Comparison of ENCODE assay signal across 18 cellular contexts in genomic region chr17:82056729-82057621, GRCh38. TPM values are rescaled to one million over a fixed set of nuclear protein-coding genes. Genes with fewer than 3 reads are reported as not detected.
DNase-seq lines count a peak whose midpoint lies in the region; ATAC-seq, FAIRE-seq and TF ChIP-seq lines count a peak whose summit lies in the region.
"Had no signal": no experiment of that assay in that cellular context is flagged by ENCODE, and none has a peak within 500 bp of the region (broad histone marks: within the 10 kb centered on the region; RNA-seq: fewer than 3 reads in every experiment).

No MANE protein-coding gene starts in this region.

- no peaks in the 10 kb centered on the region for H3K9me3 Mint-ChIP-seq in activated CD4-positive, alpha-beta T cell treated with anti-CD3 and anti-CD28 coated beads for 36 hours (ENCODE audit: low read depth)
- H3K9me3 Mint-ChIP-seq: neural progenitor cell had no signal

- H3K4me3 Mint-ChIP-seq in activated CD4-positive, alpha-beta T cell treated with anti-CD3 and anti-CD28 coated beads for 36 hours = no peak overlapping the region
- H3K4me3 Mint-ChIP-seq: neural progenitor cell, T-helper 17 cell had no signal

- DNase-seq in activated CD4-positive, alpha-beta T cell treated with anti-CD3 and anti-CD28 coated beads for 36 hours = peak; percentile 3
- no peak for DNase-seq in activated CD4-positive, alpha-beta T cell treated with anti-CD3 and anti-CD28 coated beads, Interleukin-2, amount 50 U/mL, for 4 hours
- DNase-seq in GM12891 (ENCODE audit: insufficient read length, low spot score) = no peak
- peak; percentile 17 to 83 (median 72) for DNase-seq in adrenal gland
- DNase-seq: activated gamma-delta T cell treated with Interleukin-2 at 50 U/mL for 16 hours; activated T-cell treated with anti-CD3 and anti-CD28 coated beads for 4 hours; NCI-H1092 treated with DMSO at 0.1 percent for 48 hours; NCI-H2107; NCI-H69; stimulated activated CD8-positive, alpha-beta memory T cell treated with anti-CD3 and anti-CD28 coated beads, Interleukin-4, amount 100 ng/mL, for 48 hours; substantia nigra had no signal

- peaks cover 20 to 28% of the 10 kb centered on the region in 2 donors for H3K4me1 ChIP-seq in adrenal gland (replicated peaks in 1 of 2)
- H3K4me1 ChIP-seq in parathyroid adenoma = no peaks in the 10 kb centered on the region

- 72 to 83% (median 75%) methylated on average over 10 to 29 of the region's 29 CpGs for WGBS in adrenal gland, 4 donors

- peak overlapping the region; percentile 9 for H3K4me2 ChIP-seq in parathyroid adenoma (ENCODE audit: low read length)
- H3K4me2 ChIP-seq: neural progenitor cell had no signal

- CTCF ChIA-PET in activated CD4-positive, alpha-beta T cell treated with anti-CD3 and anti-CD28 coated beads for 36 hours (lab: Charles Lee) = interaction anchor here (1.1 kb wide), 1 partner anchor 19 kb away, joined by 4 read pairs; the partner anchor contains the start of gene DCXR

- no peaks in the 10 kb centered on the region for H3K27me3 Mint-ChIP-seq in activated CD4-positive, alpha-beta T cell treated with anti-CD3 and anti-CD28 coated beads for 36 hours
- H3K27me3 Mint-ChIP-seq: T-helper 17 cell had no signal

- no peak for FAIRE-seq in GM12891 (lab: Jason Lieb, UNC)
- FAIRE-seq: bronchial epithelial cell had no signal

- intact Hi-C loops in activated CD4-positive, alpha-beta T cell treated with anti-CD3 and anti-CD28 coated beads for 36 hours (cut with DNase I, micrococcal nuclease) = no loop called here
- intact Hi-C loops in adrenal gland (cut with DNase I) = no loop called here

- H3K36me3 ChIP-seq in adrenal gland (replicated peaks in 1 of 2) (peaks cover 0 to 85% of the 10 kb centered on the region in 2 donors), parathyroid adenoma (ENCODE audit: control insufficient read depth, insufficient read depth, low read length) (no peaks in the 10 kb centered on the region)
- H3K36me3 ChIP-seq: neural progenitor cell had no signal

- no peak overlapping the region for H2AFZ ChIP-seq in parathyroid adenoma
- H2AFZ ChIP-seq: neural progenitor cell had no signal

- H3K36me3 Mint-ChIP-seq in activated CD4-positive, alpha-beta T cell treated with anti-CD3 and anti-CD28 coated beads for 36 hours (ENCODE audit: low read depth) = peaks cover 9% of the 10 kb centered on the region

- TF ChIP-seq POLR2A in GM12891 (IDR thresholded peaks at IDR 0.05; ENCODE audit: low read depth, low read length) (peak; percentile 20; the same call in 1 of the 2 replicates), adrenal gland (IDR thresholded peaks at IDR 0.05) (no peak)

- TF ChIP-seq CTCF in adrenal gland (IDR thresholded peaks at IDR 0.05) (no peak), parathyroid adenoma (IDR thresholded peaks at IDR 0.05) (no peak)

- H3K4me1 Mint-ChIP-seq in activated CD4-positive, alpha-beta T cell treated with anti-CD3 and anti-CD28 coated beads for 36 hours = peaks cover 12% of the 10 kb centered on the region

- POLR2A ChIA-PET in activated CD4-positive, alpha-beta T cell treated with anti-CD3 and anti-CD28 coated beads for 36 hours (lab: Charles Lee) = no interaction called here

- H3K4me3 ChIP-seq in adrenal gland = no peak overlapping the region
- H3K4me3 ChIP-seq in parathyroid adenoma (ENCODE audit: low read depth, low read length) = no peak overlapping the region
- H3K4me3 ChIP-seq: neural progenitor cell had no signal

- H3K27ac Mint-ChIP-seq in activated CD4-positive, alpha-beta T cell treated with anti-CD3 and anti-CD28 coated beads for 36 hours = no peak overlapping the region
- H3K27ac Mint-ChIP-seq: neural progenitor cell, T-helper 17 cell had no signal

- H3K79me2 ChIP-seq in parathyroid adenoma = no peaks in the 10 kb centered on the region

- H3K27ac ChIP-seq in adrenal gland (peak overlapping the region in 4 of 5 donors; percentile 20 to 64 (median 42)), parathyroid adenoma (no peak overlapping the region)

- H3K9me3 ChIP-seq in adrenal gland (replicated peaks in 1 of 3) (no peaks in the 10 kb centered on the region), parathyroid adenoma (ENCODE audit: control insufficient read depth, low read length) (no peaks in the 10 kb centered on the region)

- no peaks in the 10 kb centered on the region for H3K27me3 ChIP-seq in adrenal gland
- no peaks in the 10 kb centered on the region for H3K27me3 ChIP-seq in parathyroid adenoma (ENCODE audit: control insufficient read depth, insufficient read depth, low read length)
- H3K27me3 ChIP-seq: neural progenitor cell had no signal

- H3K9ac ChIP-seq in parathyroid adenoma = no peak overlapping the region
- H3K9ac ChIP-seq: neural progenitor cell had no signal

- no peak for ATAC-seq in activated CD4-positive, alpha-beta T cell treated with anti-CD3 and anti-CD28 coated beads for 36 hours
- ATAC-seq in HG03280 (IDR thresholded peaks at IDR 0.05; ENCODE audit: unreplicated experiment) (no peak), HG03565 (IDR thresholded peaks at IDR 0.05; ENCODE audit: unreplicated experiment) (no peak), GM19395 (IDR thresholded peaks at IDR 0.05; ENCODE audit: unreplicated experiment) (no peak)
- ATAC-seq: T-helper 17 cell had no signal

TF ChIP-seq in GM12891, 5 proteins besides CTCF, POLR2A, EP300 and RAD21:
- TF ChIP-seq POU2F2 (IDR thresholded peaks at IDR 0.05; ENCODE audit: low read depth, low read length) (no peak), POLR2AphosphoS5 (IDR thresholded peaks at IDR 0.05; ENCODE audit: low read depth, low read length) (peak; percentile 70; the same call in 1 of the 2 replicates), TAF1 (IDR thresholded peaks at IDR 0.05; ENCODE audit: low read depth, low read length) (no peak), PAX5 (IDR thresholded peaks at IDR 0.05; ENCODE audit: insufficient read depth, low read length, severe bottlenecking) (no peak), SPI1 (IDR thresholded peaks at IDR 0.05; ENCODE audit: low read depth, low read length) (no peak)
TF ChIP-seq in GM12891: peak in this region for 1.

RNA-seq across cellular contexts. Expression of gene GPS1, which starts 5.3 kb away (rescaled TPM):
- 10 to 100 TPM; 69.0 to 73.5 TPM for total RNA-seq in activated CD4-positive, alpha-beta T cell treated with anti-CD3 and anti-CD28 coated beads for 36 hours
- polyA plus RNA-seq in GM12891 (2012; ENCODE audit: low read depth, missing spikeins) = 48.7 TPM
- 100 to 1,000 TPM in 6 of 8 donors, 10 to 100 TPM in 2; 77.4 to 130 (median 110) TPM for total RNA-seq in adrenal gland
- polyA plus RNA-seq in adrenal gland = 100 to 1,000 TPM in 2 of 3 donors, 10 to 100 TPM in 1; 37.4 to 305 (median 246) TPM

RNA-seq across cellular contexts. Expression of gene RFNG, which starts 5.4 kb away (rescaled TPM):
- 10 to 100 TPM; 16.9 to 17.5 TPM for total RNA-seq in activated CD4-positive, alpha-beta T cell treated with anti-CD3 and anti-CD28 coated beads for 36 hours
- polyA plus RNA-seq in GM12891 (2012; ENCODE audit: low read depth, missing spikeins) = 13.8 TPM
- 10 to 100 TPM; 26.8 to 69.5 (median 47.4) TPM for total RNA-seq in adrenal gland
- polyA plus RNA-seq in adrenal gland = 10 to 100 TPM; 21.2 to 78.0 (median 74.0) TPM

RNA-seq across cellular contexts. Expression of gene DUS1L, which starts 8.6 kb away (rescaled TPM):
- 100 to 1,000 TPM; 119 to 124 TPM for total RNA-seq in activated CD4-positive, alpha-beta T cell treated with anti-CD3 and anti-CD28 coated beads for 36 hours
- 77.3 TPM for polyA plus RNA-seq in GM12891 (2012; ENCODE audit: low read depth, missing spikeins)
- 100 to 1,000 TPM in 1 of 8 donors, 10 to 100 TPM in 7; 62.0 to 109 (median 75.7) TPM for total RNA-seq in adrenal gland
- polyA plus RNA-seq in adrenal gland = 100 to 1,000 TPM in 2 of 3 donors, 10 to 100 TPM in 1; 38.5 to 397 (median 291) TPM

RNA-seq across cellular contexts. Expression of gene DCXR, which starts 19.5 kb away (rescaled TPM):
- total RNA-seq in activated CD4-positive, alpha-beta T cell treated with anti-CD3 and anti-CD28 coated beads for 36 hours = 100 to 1,000 TPM; 105 to 166 TPM
- polyA plus RNA-seq in GM12891 (2012; ENCODE audit: low read depth, missing spikeins) = 40.2 TPM
- 100 to 1,000 TPM in 6 of 8 donors, 10 to 100 TPM in 2; 66.9 to 183 (median 111) TPM for total RNA-seq in adrenal gland
- polyA plus RNA-seq in adrenal gland = 100 to 1,000 TPM in 1 of 3 donors, 10 to 100 TPM in 2; 67.7 to 163 (median 96.0) TPM

RNA-seq across cellular contexts. Expression of gene RAC3, which starts 25.5 kb away (rescaled TPM):
- 10 to 100 TPM in 1 of 2 experiments, 1 to 10 TPM in 1; 9.6 to 10.6 TPM for total RNA-seq in activated CD4-positive, alpha-beta T cell treated with anti-CD3 and anti-CD28 coated beads for 36 hours
- polyA plus RNA-seq in GM12891 (2012; ENCODE audit: low read depth, missing spikeins) = 3.3 TPM
- total RNA-seq in adrenal gland = 10 to 100 TPM in 1 of 8 donors, 1 to 10 TPM in 7; 3.0 to 13.5 (median 4.4) TPM
- 10 to 100 TPM in 1 of 3 donors, 1 to 10 TPM in 2; 1.6 to 10.5 (median 9.0) TPM for polyA plus RNA-seq in adrenal gland

Comparison
In these comparisons a context has a peak if more than half of its experiments do, and no peak if none do; other contexts are left out.
1. DNase-seq: peak in activated CD4-positive, alpha-beta T cell treated with anti-CD3 and anti-CD28 coated beads for 36 hours (single experiment) and adrenal gland (7 of 7); none in activated CD4-positive, alpha-beta T cell treated with anti-CD3 and anti-CD28 coated beads, Interleukin-2, amount 50 U/mL, for 4 hours (0 of 2) and GM12891 (single experiment).